In genomic region chr1:93672069-93672468, GRCh38 we compare ENCODE assay signal across 10 cellular contexts. TPM values are rescaled to one million over a fixed set of nuclear protein-coding genes. Genes with fewer than 3 reads are reported as not detected.
DNase-seq lines count a peak whose midpoint lies in the region; ATAC-seq lines count a peak whose summit lies in the region.
"Had no signal": no experiment of that assay in that cellular context is flagged by ENCODE, and none has a peak within 500 bp of the region (broad histone marks: within the 10 kb centered on the region; RNA-seq: fewer than 3 reads in every experiment).

No MANE protein-coding gene starts in this region.

- ATAC-seq in stimulated activated naive CD8-positive, alpha-beta T cell treated with anti-CD3 and anti-CD28 coated beads, Interleukin-15, amount 100 ng/mL, for 72 hours: no peak
- ATAC-seq: activated CD4-positive, alpha-beta T cell treated with anti-CD3 and anti-CD28 coated beads for 36 hours had no signal

- H3K27me3 Mint-ChIP-seq in stimulated activated naive CD8-positive, alpha-beta T cell treated with anti-CD3 and anti-CD28 coated beads, Interleukin-15, amount 100 ng/mL, for 72 hours: peaks cover 13% of the 10 kb centered on the region
- H3K27me3 Mint-ChIP-seq: activated CD4-positive, alpha-beta T cell treated with anti-CD3 and anti-CD28 coated beads for 36 hours had no signal

- no peaks in the 10 kb centered on the region for H3K4me1 Mint-ChIP-seq in stimulated activated naive CD8-positive, alpha-beta T cell treated with anti-CD3 and anti-CD28 coated beads, Interleukin-15, amount 100 ng/mL, for 72 hours
- H3K4me1 Mint-ChIP-seq: activated CD4-positive, alpha-beta T cell treated with anti-CD3 and anti-CD28 coated beads for 36 hours had no signal

- no peaks in the 10 kb centered on the region for H3K9me3 Mint-ChIP-seq in stimulated activated naive CD8-positive, alpha-beta T cell treated with anti-CD3 and anti-CD28 coated beads, Interleukin-15, amount 100 ng/mL, for 72 hours

- no peak overlapping the region for H3K4me3 Mint-ChIP-seq in stimulated activated naive CD8-positive, alpha-beta T cell treated with anti-CD3 and anti-CD28 coated beads, Interleukin-15, amount 100 ng/mL, for 72 hours
- H3K4me3 Mint-ChIP-seq: activated CD4-positive, alpha-beta T cell treated with anti-CD3 and anti-CD28 coated beads for 36 hours had no signal

- H3K27ac Mint-ChIP-seq in stimulated activated naive CD8-positive, alpha-beta T cell treated with anti-CD3 and anti-CD28 coated beads, Interleukin-15, amount 100 ng/mL, for 72 hours: no peak overlapping the region
- H3K27ac Mint-ChIP-seq: activated CD4-positive, alpha-beta T cell treated with anti-CD3 and anti-CD28 coated beads for 36 hours had no signal

- DNase-seq in A172 (ENCODE audit: low spot score): peak; percentile 82
- peak; percentile 89 for DNase-seq in OCI-M1 (lab: John Stamatoyannopoulos, UW)
- DNase-seq in dermis blood vessel endothelial cell: peak; percentile 98
- DNase-seq in medulla oblongata (ENCODE audit: extremely low spot score): peak; percentile 50
- DNase-seq in NCI-H526 treated with DMSO at 0.1 percent for 48 hours (lab: John Stamatoyannopoulos, UW): no peak
- no peak for DNase-seq in stimulated activated naive CD8-positive, alpha-beta T cell treated with anti-CD3 and anti-CD28 coated beads, Interleukin-15, amount 100 ng/mL, for 72 hours
- DNase-seq in NCI-H2227 (lab: John Stamatoyannopoulos, UW; ENCODE audit: unreplicated experiment): no peak
- no peak for DNase-seq in HuH-7 (ENCODE audit: low spot score)
- DNase-seq: activated CD4-positive, alpha-beta T cell treated with anti-CD3 and anti-CD28 coated beads for 36 hours; NCI-H510A had no signal

RNA-seq across cellular contexts. Expression of gene BCAR3, which starts 9.6 kb away (rescaled TPM):
- 33.1 and 34.3 TPM in 2 replicates for total RNA-seq in A172 (2014; rRNA removed; shearing (Covaris generic))
- 47.1 and 50.5 TPM in 2 replicates for total RNA-seq in dermis blood vessel endothelial cell

Comparison
In these comparisons a context has a peak if more than half of its experiments do, and no peak if none do; other contexts are left out.
1. DNase-seq: peak in A172 (single experiment), OCI-M1 (single experiment), dermis blood vessel endothelial cell (single experiment) and medulla oblongata (single experiment); none in NCI-H526 treated with DMSO at 0.1 percent for 48 hours (single experiment), stimulated activated naive CD8-positive, alpha-beta T cell treated with anti-CD3 and anti-CD28 coated beads, Interleukin-15, amount 100 ng/mL, for 72 hours (0 of 2), NCI-H2227 (single experiment) and HuH-7 (single experiment).